In genomic region chr10:19111501-19112267, GRCh38 we compare ENCODE assay signal across 22 cellular contexts.
"Had no signal": no experiment of that assay in that cellular context is flagged by ENCODE, and none has a peak within 500 bp of the region (broad histone marks: within the 10 kb centered on the region; RNA-seq: fewer than 3 reads in every experiment).

No MANE protein-coding gene starts in this region.

- H3K4me3 ChIP-seq: esophagus muscularis mucosa, left lung, upper lobe of right lung had no signal

- ATAC-seq: left lung, upper lobe of right lung had no signal

- FAIRE-seq: endothelial cell of umbilical vein, TTC549 had no signal

- H3K27ac ChIP-seq: esophagus muscularis mucosa, left lung, upper lobe of right lung had no signal

- H3K27me3 ChIP-seq: esophagus muscularis mucosa, left lung, upper lobe of right lung had no signal

- DNase-seq: activated B cell treated with CpG ODN at 0.5 μM for 24 hours; activated CD4-positive, alpha-beta memory T cell treated with anti-CD3 and anti-CD28 coated beads, Interleukin-2, amount 10 ng/mL, durations not matched to agents 7 days and 5 days; activated CD4-positive, alpha-beta T cell treated with anti-CD3 and anti-CD28 coated beads for 48 hours; activated naive CD4-positive, alpha-beta T cell treated with Interleukin-2 at 50 U/mL for 16 hours; activated T-cell treated with anti-CD3 and anti-CD28 coated beads, Interleukin-2, amount 50 U/mL, for 1 hour; anterior cingulate cortex; cerebellar nuclear complex; effector CD4-positive, alpha-beta T cell; foreskin melanocyte; hypothalamus; left lung; mammary epithelial cell; nephron progenitor cell; occipital lobe; posterior cingulate gyrus; retina; stimulated activated CD8-positive, alpha-beta memory T cell treated with anti-CD3 and anti-CD28 coated beads, Interleukin-4, amount 100 ng/mL, for 48 hours; stimulated activated naive CD4-positive, alpha-beta T cell; upper lobe of right lung had no signal

- H3K4me1 ChIP-seq: left lung, upper lobe of right lung had no signal

- H3K36me3 ChIP-seq: esophagus muscularis mucosa, left lung, upper lobe of right lung had no signal
